Comparison of ENCODE assay signal across 8 cellular contexts in genomic region chr11:43574949-43575915, GRCh38.
A peak's percentile ranks its signal among the peaks of the same experiment; 100 is the strongest.
DNase-seq lines count a peak whose midpoint lies in the region; ATAC-seq and TF ChIP-seq lines count a peak whose summit lies in the region.

No MANE protein-coding gene starts in this region.

- peak overlapping the region; percentile 64 for H3K4me2 ChIP-seq in mammary epithelial cell (ENCODE audit: insufficient read depth, low read depth, low read length)

- no peaks in the 10 kb centered on the region for H3K36me3 ChIP-seq in mammary epithelial cell (ENCODE audit: insufficient read depth, low read length)
- no peaks in the 10 kb centered on the region for H3K36me3 ChIP-seq in right lobe of liver
- H3K36me3 ChIP-seq in colonic mucosa, result no peaks in the 10 kb centered on the region

- H3K27me3 ChIP-seq in mammary epithelial cell (ENCODE audit: insufficient read depth, low read length), result peaks cover 47% of the 10 kb centered on the region
- peaks cover 3 to 6% of the 10 kb centered on the region in 2 donors for H3K27me3 ChIP-seq in right lobe of liver
- H3K27me3 ChIP-seq in colonic mucosa, result peaks cover 71% of the 10 kb centered on the region

- H3K4me3 ChIP-seq in mammary epithelial cell (replicated peaks in 1 of 3; ENCODE audit: insufficient read depth in 1 of 3, low read depth in 2 of 3, low read length in 3 of 3), result peak overlapping the region in 1 of 3 experiments; percentile 16
- H3K4me3 ChIP-seq in right lobe of liver, result no peak overlapping the region
- H3K4me3 ChIP-seq in colonic mucosa, result no peak overlapping the region

- H3K4me1 ChIP-seq in mammary epithelial cell (ENCODE audit: insufficient read depth, low read length), result peaks cover 14% of the 10 kb centered on the region
- H3K4me1 ChIP-seq in right lobe of liver, result peaks cover 0 to 6% (median 2%) of the 10 kb centered on the region in 4 donors
- H3K4me1 ChIP-seq in colonic mucosa, result no peaks in the 10 kb centered on the region

- H3K9me3 ChIP-seq in mammary epithelial cell (replicated peaks; ENCODE audit: insufficient read depth, low read length) (no peaks in the 10 kb centered on the region), right lobe of liver (no peaks in the 10 kb centered on the region), colonic mucosa (no peaks in the 10 kb centered on the region)

- peaks cover 21% of the 10 kb centered on the region for H3K4me1 Mint-ChIP-seq in type B pancreatic cell (ENCODE audit: unreplicated experiment)

- no peaks in the 10 kb centered on the region for H3K9me3 Mint-ChIP-seq in type B pancreatic cell

- BruUV-seq in mammary epithelial cell (replicated peaks; lab: Mats Ljungman, UMichigan), result no TSS peak

- TF ChIP-seq CTCF in mammary epithelial cell (conservative IDR thresholded peaks at IDR 0.05 in 1 of 2, IDR thresholded peaks at IDR 0.05 in 1 of 2; ENCODE audit: extremely low read depth in 1 of 2, insufficient read depth in 1 of 2, low read depth in 1 of 2, low read length in 2 of 2) (no peak), right lobe of liver (IDR thresholded peaks at IDR 0.05) (no peak), type B pancreatic cell (conservative IDR thresholded peaks at IDR 0.05) (no peak), colonic mucosa (IDR thresholded peaks at IDR 0.05) (no peak)

- no peak for TF ChIP-seq POLR2A in right lobe of liver (IDR thresholded peaks at IDR 0.05)

- H3K36me3 Mint-ChIP-seq in type B pancreatic cell, result no peaks in the 10 kb centered on the region

- in situ Hi-C loops in mammary epithelial cell (cut with MboI; ENCODE audit: low sequenced_read_pairs in 2 of 2), result loop anchor here (5.0 to 10.0 kb wide), 3 partner anchors 70 to 280 kb away; no protein-coding TSS in a partner anchor

- 7% methylated on average over 26 of the region's 51 CpGs for WGBS in mammary epithelial cell (ENCODE audit: low coverage, missing lambda C conversion rate)
- 4% methylated on average over 30 of the region's 51 CpGs for WGBS in right lobe of liver (ENCODE audit: insufficient coverage, low coverage, low lambda C conversion rate, missing lambda C conversion rate)

- H3K79me2 ChIP-seq in mammary epithelial cell (ENCODE audit: insufficient read depth, low read length), result no peaks in the 10 kb centered on the region

- H3K27me3 Mint-ChIP-seq in type B pancreatic cell, result peaks cover 98% of the 10 kb centered on the region

- peak in 3 of 4 donors; percentile 15 to 27 (median 19) for ATAC-seq in right lobe of liver
- ATAC-seq in HG03442 (IDR thresholded peaks at IDR 0.05; ENCODE audit: unreplicated experiment), result no peak

- dilution Hi-C loops in mammary epithelial cell (cut with HindIII; ENCODE audit: low sequenced_read_pairs), result loop anchor here (5.0 kb wide), 2 partner anchors 48 to 62 kb away; no protein-coding TSS in a partner anchor

- no peak overlapping the region for H2AFZ ChIP-seq in mammary epithelial cell (ENCODE audit: low read depth, low read length)

- no peaks in the 10 kb centered on the region for H4K20me1 ChIP-seq in mammary epithelial cell (ENCODE audit: insufficient read depth, low read length)

- H3K4me3 Mint-ChIP-seq in type B pancreatic cell, result peak overlapping the region; percentile 88

- CTCF ChIA-PET in mammary epithelial cell (lab: Charles Lee; ENCODE audit: low non-redundant PET), result interaction anchor here (0.6 to 1.0 kb wide), 3 partner anchors 57 to 151 kb away, joined by 3 to 7 read pairs (median 5); no protein-coding TSS in a partner anchor

- DNase-seq in DMS53 (lab: John Stamatoyannopoulos, UW) (peak; percentile 68), NCI-H1105 (lab: John Stamatoyannopoulos, UW) (peak; percentile 49), mammary epithelial cell (no peak), right lobe of liver (peak in 1 of 3 donors; percentile 24), type B pancreatic cell (ENCODE audit: extremely low spot score, unreplicated experiment) (no peak), cortex of kidney (lab: John Stamatoyannopoulos, UW) (no peak), colonic mucosa (no peak)

- no peak overlapping the region for H3K27ac ChIP-seq in mammary epithelial cell (ENCODE audit: insufficient read depth, low read depth, low read length)
- H3K27ac ChIP-seq in right lobe of liver, result no peak overlapping the region
- H3K27ac ChIP-seq in colonic mucosa, result no peak overlapping the region

- H3K27ac Mint-ChIP-seq in type B pancreatic cell, result peak overlapping the region; percentile 70

- H3K9ac ChIP-seq in mammary epithelial cell (ENCODE audit: insufficient read depth, low read length), result no peak overlapping the region
- no peak overlapping the region for H3K9ac ChIP-seq in colonic mucosa (ENCODE audit: low read depth in 2 of 2, low read length in 2 of 2)

- intact Hi-C loops in mammary epithelial cell (cut with micrococcal nuclease) (no loop called here), right lobe of liver (cut with DNase I) (no loop called here), colonic mucosa (cut with DNase I) (no loop called here)

Comparison
In these comparisons a context has a peak if more than half of its experiments do, and no peak if none do; other contexts are left out.
1. DNase-seq: peak in DMS53 (single experiment) and NCI-H1105 (single experiment); none in mammary epithelial cell (single experiment), type B pancreatic cell (single experiment), cortex of kidney (single experiment) and colonic mucosa (single experiment).